18 cellular contexts compared by ENCODE assay signal in genomic region chr12:115946092-115946491, GRCh38.
DNase-seq lines count a peak whose midpoint lies in the region; ATAC-seq, FAIRE-seq and TF ChIP-seq lines count a peak whose summit lies in the region.
"Had no signal": no experiment of that assay in that cellular context is flagged by ENCODE, and none has a peak within 500 bp of the region (broad histone marks: within the 10 kb centered on the region; RNA-seq: fewer than 3 reads in every experiment).

No MANE protein-coding gene starts in this region.

- H3K36me3 ChIP-seq in A673 (ENCODE audit: insufficient read depth, low read length, poor library complexity, severe bottlenecking) (no peaks in the 10 kb centered on the region), H1 (ENCODE audit: control insufficient read depth in 2 of 4, insufficient read depth in 4 of 4, low read length in 3 of 4) (no peaks in the 10 kb centered on the region), Peyer's patch (no peaks in the 10 kb centered on the region)

- no peak overlapping the region for H2BK12ac ChIP-seq in H1 (ENCODE audit: low read depth, low read length)

- intact Hi-C loops in A673 (cut with micrococcal nuclease; ENCODE audit: unreplicated experiment) (no loop called here), MCF 10A (cut with micrococcal nuclease) (no loop called here)

- FAIRE-seq in H1 (lab: Jason Lieb, UNC) = no peak
- FAIRE-seq: GM12878, HTR-8/SVneo had no signal

- H3K79me1 ChIP-seq in H1 (ENCODE audit: low read depth, low read length) = no peaks in the 10 kb centered on the region

- no peak overlapping the region for H4K91ac ChIP-seq in H1 (replicated peaks; ENCODE audit: insufficient read length, low read length)

- no peak overlapping the region for H3K14ac ChIP-seq in H1 (ENCODE audit: insufficient read length)

- ATAC-seq in HG02981 (IDR thresholded peaks at IDR 0.05; ENCODE audit: unreplicated experiment) = no peak
- ATAC-seq: CD8-positive, alpha-beta T cell; GM12878 had no signal

- no peak overlapping the region for H3K56ac ChIP-seq in H1 (replicated peaks; ENCODE audit: insufficient read length, low read depth, low read length)

- peak; percentile 17 for DNase-seq in A673 (ENCODE audit: low spot score)
- DNase-seq in H1 (ENCODE audit: low read depth in 1 of 2, low spot score in 2 of 2) = no peak
- peak; percentile 14 for DNase-seq in kidney tubule cell (ENCODE audit: low spot score)
- no peak for DNase-seq in Peyer's patch
- DNase-seq in MCF 10A (ENCODE audit: unreplicated experiment) = no peak
- DNase-seq: 8988T; Calu3; CD8-positive, alpha-beta T cell; DMS79 treated with DMSO at 0.1 percent for 48 hours; HCEC 1CT; HFFc6; IMR-90 had no signal

- H3K9me3 ChIP-seq in A673 (ENCODE audit: low read depth, low read length, poor library complexity, severe bottlenecking) = no peaks in the 10 kb centered on the region
- no peaks in the 10 kb centered on the region for H3K9me3 ChIP-seq in H1 (ENCODE audit: insufficient read depth in 2 of 2, low read depth in 1 of 2, low read length in 1 of 2)
- no peaks in the 10 kb centered on the region for H3K9me3 ChIP-seq in Peyer's patch
- H3K9me3 ChIP-seq: BLaER1 treated with 17β-estradiol and CSF1 and Interleukin-3, amounts not matched to agents 10 nM and 100 nM had no signal

- BruUV-seq in A673 (replicated peaks; lab: Mats Ljungman, UMichigan) (no TSS peak), MCF 10A (replicated peaks; lab: Mats Ljungman, UMichigan) (no TSS peak)

- POLR2A ChIA-PET in A673 (lab: Charles Lee; ENCODE audit: low non-redundant PET) (no interaction called here), H1 (lab: Charles Lee; ENCODE audit: partially characterized antibody) (no interaction called here), MCF 10A (lab: Yijun Ruan, JAX) (no interaction called here)

- H3K9ac ChIP-seq in H1 (replicated peaks in 1 of 4; ENCODE audit: extremely low read depth in 1 of 4, low read depth in 3 of 4, low read length in 3 of 4) = no peak overlapping the region
- H3K9ac ChIP-seq: BLaER1 treated with 17β-estradiol and CSF1 and Interleukin-3, amounts not matched to agents 10 nM and 100 nM had no signal

- no peak overlapping the region for H3K27ac ChIP-seq in A673 (ENCODE audit: low read depth, low read length, poor library complexity, severe bottlenecking)
- H3K27ac ChIP-seq in H1 (ENCODE audit: low read depth, low read length) = no peak overlapping the region
- no peak overlapping the region for H3K27ac ChIP-seq in Peyer's patch
- H3K27ac ChIP-seq: BLaER1 treated with 17β-estradiol and CSF1 and Interleukin-3, amounts not matched to agents 10 nM and 100 nM had no signal

- H2AFZ ChIP-seq in H1 (ENCODE audit: low read length) = no peak overlapping the region

- H3K23ac ChIP-seq in H1 (ENCODE audit: insufficient read length) = no peak overlapping the region

- H4K20me1 ChIP-seq in H1 (replicated peaks in 1 of 2; ENCODE audit: control insufficient read depth in 1 of 2, insufficient read depth in 2 of 2, low read length in 2 of 2) = no peaks in the 10 kb centered on the region
- H4K20me1 ChIP-seq: BLaER1 treated with 17β-estradiol and CSF1 and Interleukin-3, amounts not matched to agents 10 nM and 100 nM had no signal

- H3K18ac ChIP-seq in H1 (ENCODE audit: extremely low read depth, low read length) = no peak overlapping the region

- H3K4ac ChIP-seq in H1 (replicated peaks; ENCODE audit: insufficient read length, low read depth, low read length) = no peak overlapping the region

- no peak overlapping the region for H3K4me3 ChIP-seq in A673 (ENCODE audit: low read depth, low read length, poor library complexity, severe bottlenecking)
- H3K4me3 ChIP-seq in H1 (ENCODE audit: extremely low read depth in 1 of 4, insufficient read depth in 2 of 4, low read depth in 3 of 4, low read length in 4 of 4) = no peak overlapping the region
- no peak overlapping the region for H3K4me3 ChIP-seq in Peyer's patch
- H3K4me3 ChIP-seq: BLaER1 treated with 17β-estradiol and CSF1 and Interleukin-3, amounts not matched to agents 10 nM and 100 nM; GM12878 had no signal

- no peak overlapping the region for H3K4me3 Mint-ChIP-seq in MCF 10A (ENCODE audit: unreplicated experiment)
- H3K4me3 Mint-ChIP-seq: B cell; CD8-positive, alpha-beta T cell; HFFc6 had no signal

- H4K8ac ChIP-seq in H1 (ENCODE audit: extremely low read depth, insufficient read depth, low read length) = no peak overlapping the region

- H3K36me3 Mint-ChIP-seq in MCF 10A (ENCODE audit: insufficient read depth, unreplicated experiment) = peaks cover 8% of the 10 kb centered on the region
- H3K36me3 Mint-ChIP-seq: CD8-positive, alpha-beta T cell had no signal

- no peaks in the 10 kb centered on the region for H3K27me3 Mint-ChIP-seq in MCF 10A (ENCODE audit: insufficient read depth, unreplicated experiment)

- no peak overlapping the region for H2BK120ac ChIP-seq in H1 (replicated peaks; ENCODE audit: low read depth, low read length)

- H3K4me1 ChIP-seq in A673 (ENCODE audit: insufficient read depth, low read length, poor library complexity, severe bottlenecking) = no peaks in the 10 kb centered on the region
- peaks cover 0 to 6% (median 2%) of the 10 kb centered on the region in 4 experiments; a peak in 4 of 7 replicates for H3K4me1 ChIP-seq in H1 (replicated peaks in 1 of 4; ENCODE audit: control insufficient read depth in 3 of 4, insufficient read depth in 4 of 4, low read length in 3 of 4)
- H3K4me1 ChIP-seq in Peyer's patch = no peaks in the 10 kb centered on the region
- H3K4me1 ChIP-seq: BLaER1 treated with 17β-estradiol and CSF1 and Interleukin-3, amounts not matched to agents 10 nM and 100 nM had no signal

- H2BK15ac ChIP-seq in H1 (ENCODE audit: low read length) = no peak overlapping the region

- TF ChIP-seq CTCF in A673 (conservative IDR thresholded peaks at IDR 0.05; ENCODE audit: low read depth, low read length) (no peak), H1 (IDR thresholded peaks at IDR 0.05; ENCODE audit: control extremely low read depth in 1 of 3, insufficient read depth in 1 of 3, low read depth in 1 of 3, low read length in 3 of 3) (no peak), Peyer's patch (IDR thresholded peaks at IDR 0.05) (no peak), MCF 10A (IDR thresholded peaks at IDR 0.05; ENCODE audit: unreplicated experiment) (no peak)

- no peak for TF ChIP-seq POLR2A in H1 (IDR thresholded peaks at IDR 0.05; ENCODE audit: control extremely low read depth in 1 of 2, low read depth in 2 of 2, low read length in 2 of 2)
- no peak for TF ChIP-seq POLR2A in Peyer's patch (IDR thresholded peaks at IDR 0.05)

- no peaks in the 10 kb centered on the region for H3K9me3 Mint-ChIP-seq in MCF 10A (ENCODE audit: unreplicated experiment)
- H3K9me3 Mint-ChIP-seq: CD8-positive, alpha-beta T cell; HFFc6 had no signal

- no peaks in the 10 kb centered on the region; the same call in 1 of the 2 replicates for H3K23me2 ChIP-seq in H1 (ENCODE audit: low read depth, low read length)

- H2BK20ac ChIP-seq in H1 (ENCODE audit: low read length) = no peak overlapping the region

- H2BK5ac ChIP-seq in H1 (ENCODE audit: low read depth, low read length) = no peak overlapping the region

- CTCF ChIA-PET in A673 (lab: Charles Lee) (no interaction called here), H1 (lab: Charles Lee; ENCODE audit: partially characterized antibody) (interaction anchor here (0.9 to 2.7 kb wide), 16 partner anchors 9 to 742 kb away, joined by 3 to 29 read pairs (median 6); no protein-coding TSS in a partner anchor), MCF 10A (lab: Yijun Ruan, JAX) (interaction anchor here (0.5 to 1.7 kb wide), 2 partner anchors 28 to 331 kb away, joined by 4 to 9 read pairs; partner anchors contain the start of gene MED13L)

- 90% methylated on average over 6 of the region's 6 CpGs; no CpG with 5 or more reads in 1 of the 2 experiments for WGBS in H1 (ENCODE audit: extremely low coverage in 1 of 2, insufficient coverage in 1 of 2, insufficient read length in 1 of 2, insufficient replicate concordance in 2 of 2, low coverage in 1 of 2, low lambda C conversion rate in 2 of 2, missing lambda C conversion rate in 1 of 2), 2 experiments

- no peak overlapping the region for H3K4me2 ChIP-seq in H1 (ENCODE audit: insufficient read depth in 1 of 2, low read depth in 2 of 2, low read length in 2 of 2)
- H3K4me2 ChIP-seq: BLaER1 treated with 17β-estradiol and CSF1 and Interleukin-3, amounts not matched to agents 10 nM and 100 nM had no signal

- H3K27me3 ChIP-seq in A673 (replicated peaks; ENCODE audit: insufficient read depth, low read depth, low read length, poor library complexity) (no peaks in the 10 kb centered on the region), H1 (replicated peaks in 1 of 4; ENCODE audit: control insufficient read depth in 3 of 4, extremely low read depth in 1 of 4, insufficient read depth in 3 of 4, low read length in 3 of 4) (no peaks in the 10 kb centered on the region), Peyer's patch (no peaks in the 10 kb centered on the region)
- H3K27me3 ChIP-seq: BLaER1 treated with 17β-estradiol and CSF1 and Interleukin-3, amounts not matched to agents 10 nM and 100 nM had no signal

- no peaks in the 10 kb centered on the region for H3K4me1 Mint-ChIP-seq in MCF 10A (ENCODE audit: insufficient read depth, unreplicated experiment)
- H3K4me1 Mint-ChIP-seq: B cell had no signal

- TF ChIP-seq RAD21 in Ishikawa (IDR thresholded peaks at IDR 0.05; ENCODE audit: low read depth) = no peak
- no peak for TF ChIP-seq RAD21 in H1 (IDR thresholded peaks at IDR 0.05 in 1 of 2, conservative IDR thresholded peaks at IDR 0.05 in 1 of 2; ENCODE audit: low read depth in 2 of 2, low read length in 2 of 2)

- no peak overlapping the region for H4K5ac ChIP-seq in H1 (ENCODE audit: insufficient read length, low read depth, low read length)

- no peaks in the 10 kb centered on the region for H3K79me2 ChIP-seq in H1 (ENCODE audit: control insufficient read depth in 1 of 2, insufficient read depth in 2 of 2, low read length in 2 of 2)

- no peak overlapping the region for H2AK5ac ChIP-seq in H1 (ENCODE audit: low read depth, low read length)

- H3K27ac Mint-ChIP-seq in MCF 10A (ENCODE audit: low read depth, unreplicated experiment) = no peak overlapping the region
- H3K27ac Mint-ChIP-seq: B cell; CD8-positive, alpha-beta T cell; HFFc6 had no signal

- TF ChIP-seq EP300 in Ishikawa (IDR thresholded peaks at IDR 0.05; ENCODE audit: borderline replicate concordance) (no peak), H1 (IDR thresholded peaks at IDR 0.05; ENCODE audit: borderline replicate concordance in 1 of 2, low read depth in 2 of 2, low read length in 2 of 2) (no peak)

TF ChIP-seq in Ishikawa, 13 proteins besides CTCF, POLR2A, EP300 and RAD21 (continues in another document):
- no peak for TF ChIP-seq TAF1 (IDR thresholded peaks at IDR 0.05; ENCODE audit: low read depth)

TF ChIP-seq in H1, 55 proteins besides CTCF, POLR2A, EP300 and RAD21:
- TF ChIP-seq GTF2F1 (IDR thresholded peaks at IDR 0.05; ENCODE audit: borderline replicate concordance, low read depth, low read length) = no peak
- TF ChIP-seq E2F6 (IDR thresholded peaks at IDR 0.05) = peak; percentile 54; the same call in 1 of the 2 replicates

Comparison
In these comparisons a context has a peak if more than half of its experiments do, and no peak if none do; other contexts are left out.
1. DNase-seq: peak in A673 (single experiment) and kidney tubule cell (single experiment); none in H1 (0 of 2), Peyer's patch (0 of 3) and MCF 10A (single experiment).